In the genomic region with DNA sequence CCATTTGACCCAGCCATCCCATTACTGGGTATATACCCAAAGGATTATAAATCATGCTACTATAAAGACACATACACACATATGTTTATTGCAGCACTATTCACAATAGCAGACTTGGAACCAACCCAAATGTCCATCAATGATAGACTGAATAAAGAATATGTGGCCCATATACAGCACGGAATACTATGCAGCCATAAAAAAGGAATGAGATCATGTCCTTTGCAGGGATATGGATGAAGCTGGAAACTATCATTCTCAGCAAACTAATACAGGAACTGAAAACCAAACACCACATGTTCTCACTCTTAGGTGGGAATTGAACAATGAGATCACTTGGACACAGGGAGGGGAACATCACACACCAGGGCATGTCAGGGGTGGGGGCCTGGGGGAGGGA, we compare ENCODE assay signal across 6 cellular contexts. TPM values are rescaled to one million over a fixed set of nuclear protein-coding genes. Genes with fewer than 3 reads are reported as not detected.
"Had no signal": no experiment of that assay in that cellular context is flagged by ENCODE, and none has a peak within 500 bp of the region (broad histone marks: within the 10 kb centered on the region; RNA-seq: fewer than 3 reads in every experiment).

No MANE protein-coding gene starts in this region.

RNA-seq across cellular contexts. Expression of gene SYT13, which starts 36.8 kb away (rescaled TPM):
- total RNA-seq: OCI-LY7, PC-3, PC-9, SJCRH30, SJSA1 had no signal
- polyA plus RNA-seq: SK-N-SH had no signal
